ENCODE assay signal across 16 cellular contexts in the genomic region with DNA sequence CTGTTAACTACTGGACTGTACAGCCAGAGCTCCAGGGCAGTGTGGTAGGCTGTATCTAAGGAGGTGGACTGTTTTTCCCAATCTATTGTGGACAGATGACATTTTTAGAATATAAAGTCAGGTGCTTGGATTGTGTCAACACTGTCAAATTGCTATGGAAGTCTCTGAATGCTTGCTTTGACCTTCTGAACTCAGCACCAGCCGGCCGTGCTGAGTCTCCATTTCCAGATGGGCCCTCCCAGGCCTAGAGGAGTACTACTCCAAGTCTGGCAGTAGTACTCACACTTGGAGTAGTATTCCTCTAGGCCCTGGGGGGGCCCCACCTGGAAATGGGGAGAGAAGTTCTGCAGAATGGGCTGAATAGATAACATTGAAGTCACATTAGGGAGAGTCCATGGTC. TPM values are rescaled to one million over a fixed set of nuclear protein-coding genes. Genes with fewer than 3 reads are reported as not detected.
DNase-seq lines count a peak whose midpoint lies in the region; ATAC-seq, FAIRE-seq and TF ChIP-seq lines count a peak whose summit lies in the region.
"Had no signal": no experiment of that assay in that cellular context is flagged by ENCODE, and none has a peak within 500 bp of the region (broad histone marks: within the 10 kb centered on the region; RNA-seq: fewer than 3 reads in every experiment).

No MANE protein-coding gene starts in this region.

- TF ChIP-seq CTCF in fibroblast of villous mesenchyme (IDR thresholded peaks at IDR 0.05; ENCODE audit: insufficient read depth, low read depth, low read length) (no peak), lower lobe of right lung (IDR thresholded peaks at IDR 0.05) (no peak)

- FAIRE-seq in frontal cortex (lab: Jason Lieb, UNC) (no peak), GM19239 (lab: Jason Lieb, UNC) (no peak)
- FAIRE-seq: H1 had no signal

- H3K9me3 ChIP-seq in lower lobe of right lung = no peaks in the 10 kb centered on the region
- H3K9me3 ChIP-seq: HAP-1 had no signal

- no peak overlapping the region for H3K4me3 ChIP-seq in fibroblast of villous mesenchyme (ENCODE audit: low read depth, low read length)
- no peak overlapping the region for H3K4me3 ChIP-seq in lower lobe of right lung
- H3K4me3 ChIP-seq in H7 (ENCODE audit: insufficient read depth, low read depth, low read length) = no peak overlapping the region
- H3K4me3 ChIP-seq: BLaER1 treated with 17β-estradiol and CSF1 and Interleukin-3, amounts not matched to agents 10 nM and 100 nM; HAP-1 had no signal

- peak; percentile 31 to 35 for ATAC-seq in lower lobe of right lung
- ATAC-seq: CD8-positive, alpha-beta T cell had no signal

- H3K27me3 ChIP-seq in lower lobe of right lung (ENCODE audit: low read depth) (no peaks in the 10 kb centered on the region), H7 (ENCODE audit: control insufficient read depth, insufficient read depth, low read length) (no peaks in the 10 kb centered on the region)
- H3K27me3 ChIP-seq: BLaER1 treated with 17β-estradiol and CSF1 and Interleukin-3, amounts not matched to agents 10 nM and 100 nM had no signal

- no peaks in the 10 kb centered on the region for H3K4me1 ChIP-seq in lower lobe of right lung
- H3K4me1 ChIP-seq: HAP-1 had no signal

- DNase-seq in dermis blood vessel endothelial cell (peak; percentile 44), fibroblast of villous mesenchyme (ENCODE audit: low read depth) (peak; percentile 26), lower lobe of right lung (no peak), frontal cortex (ENCODE audit: low spot score in 2 of 2) (no peak), GM19239 (ENCODE audit: insufficient read length, low spot score) (no peak), H7 (no peak), HuH-7 (ENCODE audit: low spot score) (no peak)
- DNase-seq: Calu3; CD8-positive, alpha-beta T cell; DMS79 treated with DMSO at 0.1 percent for 48 hours; GF-D8 had no signal

- intact Hi-C loops in lower lobe of right lung (cut with DNase I) = no loop called here

- H3K36me3 ChIP-seq in lower lobe of right lung = peaks cover 12% of the 10 kb centered on the region
- no peaks in the 10 kb centered on the region for H3K36me3 ChIP-seq in H7 (replicated peaks; ENCODE audit: control insufficient read depth, insufficient read depth, low read length)

- H3K27ac ChIP-seq in lower lobe of right lung = no peak overlapping the region
- H3K27ac ChIP-seq: BLaER1 treated with 17β-estradiol and CSF1 and Interleukin-3, amounts not matched to agents 10 nM and 100 nM had no signal

RNA-seq across cellular contexts. Expression of gene KCNK13, which starts 16.2 kb away (rescaled TPM):
- 0.05 TPM in 1 of 2 replicates, not detected in the other for total RNA-seq in dermis blood vessel endothelial cell
- not detected in 2 replicates for total RNA-seq in fibroblast of villous mesenchyme
- 1.2 TPM for total RNA-seq in lower lobe of right lung
- 0.82 TPM for total RNA-seq in frontal cortex
- 0.07 and 0.28 TPM in 2 replicates for total RNA-seq in H7 (2014; rRNA removed; shearing (Covaris generic))
- total RNA-seq: A172; B cell; Calu3; CD8-positive, alpha-beta T cell had no signal

Comparison
In these comparisons a context has a peak if more than half of its experiments do, and no peak if none do; other contexts are left out.
1. DNase-seq: peak in dermis blood vessel endothelial cell (single experiment) and fibroblast of villous mesenchyme (single experiment); none in lower lobe of right lung (single experiment), frontal cortex (0 of 2), GM19239 (single experiment), H7 (single experiment) and HuH-7 (single experiment).